Comparison of ENCODE assay signal across 15 cellular contexts in the genomic region with DNA sequence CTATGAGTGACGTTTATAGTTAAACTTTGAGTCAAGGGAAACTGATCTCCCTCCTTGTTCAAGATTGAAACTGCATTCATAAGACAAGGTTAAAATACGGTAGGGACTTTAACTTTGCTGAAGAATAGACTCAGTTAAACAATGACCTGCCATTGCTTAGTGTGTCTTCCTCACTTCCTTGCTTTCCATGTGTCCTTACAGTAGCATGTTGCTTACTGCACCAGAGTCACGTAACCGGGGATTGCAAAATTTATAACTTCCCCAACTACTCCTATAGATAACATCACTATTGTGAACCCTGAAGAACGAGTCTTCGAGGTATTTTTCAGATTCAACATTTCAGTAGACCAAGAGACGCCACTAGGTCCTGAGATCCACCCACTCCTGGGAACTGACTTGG. TPM values are rescaled to one million over a fixed set of nuclear protein-coding genes. Genes with fewer than 3 reads are reported as not detected.
"Had no signal": no experiment of that assay in that cellular context is flagged by ENCODE, and none has a peak within 500 bp of the region (broad histone marks: within the 10 kb centered on the region; RNA-seq: fewer than 3 reads in every experiment).

No MANE protein-coding gene starts in this region.

RNA-seq across cellular contexts. Expression of a gene that starts 9.4 kb away (rescaled TPM):
- total RNA-seq: activated CD4-positive, alpha-beta memory T cell treated with anti-CD3 and anti-CD28 coated beads for 36 hours; activated CD4-positive, alpha-beta T cell treated with anti-CD3 and anti-CD28 coated beads, Interleukin-2, amount 10 ng/mL, durations not matched to agents 24 days and 14 days; activated CD8-positive, alpha-beta memory T cell treated with anti-CD3 and anti-CD28 coated beads for 36 hours; activated CD8-positive, alpha-beta T cell treated with anti-CD3 and anti-CD28 coated beads for 36 hours; activated naive CD4-positive, alpha-beta T cell treated with anti-CD3 and anti-CD28 coated beads for 36 hours; activated T-cell treated with anti-CD3 and anti-CD28 coated beads, Interleukin-2, amount 50 U/mL, for 72 hours; activated T-helper 1 cell treated with anti-CD3 and anti-CD28 coated beads, Interleukin-12 subunit alpha, Interleukin-12 subunit beta, Interleukin-2, Interleukin-4 antibody, amounts not matched to agents 30 ng/mL and 10 ng/mL and 1 ng/mL, durations not matched to agents 14 hours and 24 hours and 36 hours; astrocyte had no signal

RNA-seq across cellular contexts. Expression of a gene that starts 22.6 kb away (rescaled TPM):
- total RNA-seq: activated B cell treated with CpG ODN at 0.5 μM for 24 hours; activated CD4-positive, alpha-beta memory T cell treated with anti-CD3 and anti-CD28 coated beads for 36 hours; activated CD4-positive, alpha-beta T cell treated with anti-CD3 and anti-CD28 coated beads, Interleukin-2, amount 10 ng/mL, durations not matched to agents 24 days and 14 days; activated CD8-positive, alpha-beta memory T cell treated with anti-CD3 and anti-CD28 coated beads for 36 hours; activated CD8-positive, alpha-beta T cell treated with anti-CD3 and anti-CD28 coated beads for 36 hours; activated naive CD4-positive, alpha-beta T cell treated with anti-CD3 and anti-CD28 coated beads for 36 hours; activated naive CD4-positive, alpha-beta T cell treated with anti-CD3 and anti-CD28 coated beads, Interleukin-2, amount 50 U/mL, for 72 hours; activated naive CD8-positive, alpha-beta T cell treated with anti-CD3 and anti-CD28 coated beads for 36 hours; activated T-cell treated with anti-CD3 and anti-CD28 coated beads, Interleukin-2, amount 50 U/mL, for 4 hours; activated T-helper 1 cell treated with anti-CD3 and anti-CD28 coated beads, Interleukin-12 subunit alpha, Interleukin-12 subunit beta, Interleukin-2, Interleukin-4 antibody, amounts not matched to agents 30 ng/mL and 10 ng/mL and 1 ng/mL, durations not matched to agents 14 hours and 24 hours and 36 hours; activated T-helper 17 cell treated with anti-CD3 and anti-CD28 coated beads, Interleukin-2, amount 50 U/mL, for 72 hours; astrocyte; body of pancreas had no signal

RNA-seq across cellular contexts. Expression of a gene that starts 53.5 kb away (rescaled TPM):
- total RNA-seq: activated CD4-positive, alpha-beta memory T cell treated with anti-CD3 and anti-CD28 coated beads for 36 hours; activated CD4-positive, alpha-beta T cell treated with anti-CD3 and anti-CD28 coated beads, Interleukin-2, amount 10 ng/mL, durations not matched to agents 24 days and 14 days; activated CD8-positive, alpha-beta memory T cell treated with anti-CD3 and anti-CD28 coated beads for 36 hours; activated CD8-positive, alpha-beta T cell treated with anti-CD3 and anti-CD28 coated beads for 36 hours; activated naive CD4-positive, alpha-beta T cell treated with anti-CD3 and anti-CD28 coated beads for 36 hours; activated naive CD4-positive, alpha-beta T cell treated with anti-CD3 and anti-CD28 coated beads, Interleukin-2, amount 50 U/mL, for 72 hours; activated T-helper 1 cell treated with anti-CD3 and anti-CD28 coated beads, Interleukin-12 subunit alpha, Interleukin-12 subunit beta, Interleukin-2, Interleukin-4 antibody, amounts not matched to agents 30 ng/mL and 10 ng/mL and 1 ng/mL, durations not matched to agents 14 hours and 24 hours and 36 hours; activated T-helper 17 cell treated with anti-CD3 and anti-CD28 coated beads, Interleukin-2, amount 50 U/mL, for 72 hours; body of pancreas; cerebellum had no signal
